ENCODE assay signal across 8 cellular contexts in genomic region chr6:166381733-166382499, GRCh38. TPM values are rescaled to one million over a fixed set of nuclear protein-coding genes. Genes with fewer than 3 reads are reported as not detected.
DNase-seq lines count a peak whose midpoint lies in the region; ATAC-seq and TF ChIP-seq lines count a peak whose summit lies in the region.

No MANE protein-coding gene starts in this region.

- H3K36me3 ChIP-seq in SJSA1 (peaks cover 6% of the 10 kb centered on the region), heart right ventricle (no peaks in the 10 kb centered on the region), psoas muscle (ENCODE audit: insufficient read depth in 1 of 2, low read depth in 1 of 2) (no peaks in the 10 kb centered on the region), vagina (no peaks in the 10 kb centered on the region)

- no peaks in the 10 kb centered on the region for H3K27me3 Mint-ChIP-seq in IgD-negative memory B cell
- no peaks in the 10 kb centered on the region for H3K27me3 Mint-ChIP-seq in activated naive CD4-positive, alpha-beta T cell treated with anti-CD3 and anti-CD28 coated beads, Interleukin-2, amount 50 U/mL, for 24 hours

- DNase-seq in EL (peak; percentile 46), SJSA1 (ENCODE audit: low read depth in 1 of 2, low spot score in 2 of 2) (peak in 1 of 2 experiments; percentile 69), heart right ventricle (peak; percentile 58 to 73), psoas muscle (peak; percentile 68 to 82), vagina (ENCODE audit: extremely low spot score in 2 of 2) (no peak)

- TF ChIP-seq POLR2A in vagina (IDR thresholded peaks at IDR 0.05): no peak

- TF ChIP-seq CTCF in heart right ventricle (IDR thresholded peaks at IDR 0.05) (peak; percentile 55 to 90 (median 82)), psoas muscle (IDR thresholded peaks at IDR 0.05) (peak; percentile 84), vagina (IDR thresholded peaks at IDR 0.05) (peak; percentile 41 to 65 (median 52))

- intact Hi-C loops in heart right ventricle (cut with DNase I) (loop anchor here in 7 of 10 donors (2.0 to 5.0 kb wide), 7 partner anchors 17 to 225 kb away; partner anchors contain the start of gene SFT2D1 (in 6 of the 7)), psoas muscle (cut with DNase I) (loop anchor here (5.0 kb wide), 1 partner anchor 40 kb away; the partner anchor contains the start of gene SFT2D1 (in 2 of the 2)), vagina (cut with DNase I) (loop anchor here (5.0 to 10.0 kb wide), 2 partner anchors 47 to 245 kb away; partner anchors contain the start of gene RPS6KA2)

- ATAC-seq in GM21576 (IDR thresholded peaks at IDR 0.05; ENCODE audit: unreplicated experiment) (peak; percentile 57), heart right ventricle (peak; percentile 46 to 79 (median 71)), psoas muscle (peak; percentile 48 to 78 (median 70))

- H3K4me1 ChIP-seq in SJSA1 (replicated peaks): no peaks in the 10 kb centered on the region; the same call in 1 of the 2 replicates
- peaks cover 3 to 52% (median 24%) of the 10 kb centered on the region in 9 donors for H3K4me1 ChIP-seq in heart right ventricle
- peaks cover 29% of the 10 kb centered on the region for H3K4me1 ChIP-seq in psoas muscle
- peaks cover 18% of the 10 kb centered on the region for H3K4me1 ChIP-seq in vagina

- H3K9me3 Mint-ChIP-seq in IgD-negative memory B cell: no peaks in the 10 kb centered on the region
- no peaks in the 10 kb centered on the region for H3K9me3 Mint-ChIP-seq in activated naive CD4-positive, alpha-beta T cell treated with anti-CD3 and anti-CD28 coated beads, Interleukin-2, amount 50 U/mL, for 24 hours

- H3K4me3 Mint-ChIP-seq in IgD-negative memory B cell: peak overlapping the region; percentile 91 to 100 (median 96)
- H3K4me3 Mint-ChIP-seq in activated naive CD4-positive, alpha-beta T cell treated with anti-CD3 and anti-CD28 coated beads, Interleukin-2, amount 50 U/mL, for 24 hours: peak overlapping the region; percentile 93

- H3K9me3 ChIP-seq in SJSA1 (replicated peaks): no peaks in the 10 kb centered on the region
- H3K9me3 ChIP-seq in heart right ventricle: no peaks in the 10 kb centered on the region
- H3K9me3 ChIP-seq in psoas muscle: no peaks in the 10 kb centered on the region
- no peaks in the 10 kb centered on the region for H3K9me3 ChIP-seq in vagina

- H3K4me1 Mint-ChIP-seq in IgD-negative memory B cell: peaks cover 6 to 14% (median 12%) of the 10 kb centered on the region in 3 donors
- H3K4me1 Mint-ChIP-seq in activated naive CD4-positive, alpha-beta T cell treated with anti-CD3 and anti-CD28 coated beads, Interleukin-2, amount 50 U/mL, for 24 hours: peaks cover 17% of the 10 kb centered on the region

- no peaks in the 10 kb centered on the region for H3K36me3 Mint-ChIP-seq in IgD-negative memory B cell
- no peaks in the 10 kb centered on the region for H3K36me3 Mint-ChIP-seq in activated naive CD4-positive, alpha-beta T cell treated with anti-CD3 and anti-CD28 coated beads, Interleukin-2, amount 50 U/mL, for 24 hours

- H3K27ac ChIP-seq in SJSA1 (no peak overlapping the region), heart right ventricle (peak overlapping the region; percentile 91 to 98 (median 96)), psoas muscle (peak overlapping the region; percentile 94), vagina (peak overlapping the region; percentile 89)

- WGBS in heart right ventricle, 2 donors: 0% methylated on average over 48 to 49 of the region's 49 CpGs
- 0 to 1% (median 0%) methylated on average over 44 to 49 of the region's 49 CpGs for WGBS in psoas muscle, 3 donors

- H3K4me3 ChIP-seq in SJSA1 (peak overlapping the region; percentile 89), heart right ventricle (peak overlapping the region; percentile 63 to 97 (median 91)), psoas muscle (peak overlapping the region; percentile 92), vagina (peak overlapping the region; percentile 91 to 95)

- peak overlapping the region; percentile 89 to 99 (median 95) for H3K27ac Mint-ChIP-seq in IgD-negative memory B cell
- peak overlapping the region; percentile 21 for H3K27ac Mint-ChIP-seq in activated naive CD4-positive, alpha-beta T cell treated with anti-CD3 and anti-CD28 coated beads, Interleukin-2, amount 50 U/mL, for 24 hours

- H3K27me3 ChIP-seq in SJSA1 (replicated peaks): no peaks in the 10 kb centered on the region
- H3K27me3 ChIP-seq in heart right ventricle: no peaks in the 10 kb centered on the region
- H3K27me3 ChIP-seq in psoas muscle (ENCODE audit: insufficient read depth in 3 of 3, low read length in 2 of 3): no peaks in the 10 kb centered on the region
- no peaks in the 10 kb centered on the region for H3K27me3 ChIP-seq in vagina

RNA-seq across cellular contexts. Expression of gene MPC1, which starts 0.8 kb away (rescaled TPM):
- polyA plus RNA-seq in IgD-negative memory B cell (38.6 TPM), heart right ventricle (100 to 1,000 TPM; 358 to 359 TPM), psoas muscle (100 to 1,000 TPM; 128 to 193 (median 172) TPM)
- 87.8 and 127 TPM in 2 replicates for total RNA-seq in SJSA1 (2014; rRNA removed; shearing (Covaris generic))
- total RNA-seq in heart right ventricle (100 to 1,000 TPM; 276 to 736 (median 588) TPM), psoas muscle (100 to 1,000 TPM in 2 of 4 donors, 10 to 100 TPM in 2; 76.2 to 153 (median 108) TPM), vagina (44.0 TPM)

RNA-seq across cellular contexts. Expression of gene SFT2D1, which starts 39.6 kb away (rescaled TPM):
- polyA plus RNA-seq in IgD-negative memory B cell (64.2 TPM), heart right ventricle (10 to 100 TPM; 35.9 to 43.6 TPM), psoas muscle (10 to 100 TPM; 17.6 to 54.9 (median 30.4) TPM)
- total RNA-seq in SJSA1 (2014; rRNA removed; shearing (Covaris generic)): 88.2 and 101 TPM in 2 replicates
- total RNA-seq in heart right ventricle (10 to 100 TPM; 15.6 to 28.1 (median 21.4) TPM), psoas muscle (10 to 100 TPM; 11.6 to 16.4 (median 14.2) TPM), vagina (23.3 TPM)

Comparison
In these comparisons a context has a peak if more than half of its experiments do, and no peak if none do; other contexts are left out.
1. DNase-seq: peak in EL (single experiment), heart right ventricle (2 of 2) and psoas muscle (2 of 2); none in vagina (0 of 2).
2. Peak in every context shown above with its lines, with median percentiles within 50 percentile points of each other: ATAC-seq, H3K4me3 ChIP-seq and CTCF ChIP-seq.